Comparison of ENCODE assay signal across 17 cellular contexts in the genomic region with DNA sequence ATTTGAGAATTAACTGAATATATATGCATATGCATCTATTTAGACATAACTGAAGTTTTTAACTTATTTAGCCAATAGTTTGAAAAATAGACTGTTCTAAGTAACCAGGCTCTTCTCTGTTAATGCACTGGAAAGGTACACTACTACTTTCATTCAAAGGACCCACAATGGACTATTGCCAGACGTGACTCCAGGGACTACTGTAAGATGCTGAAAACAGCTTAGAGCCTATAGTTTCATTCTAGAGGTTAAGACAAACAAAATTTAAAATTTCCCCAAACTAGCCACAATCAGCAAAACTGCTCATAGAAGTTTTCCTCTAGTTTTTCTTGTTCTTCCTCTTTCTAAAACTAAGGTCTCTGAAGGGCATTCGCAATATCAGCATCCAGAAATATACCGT. TPM values are rescaled to one million over a fixed set of nuclear protein-coding genes. Genes with fewer than 3 reads are reported as not detected.
DNase-seq lines count a peak whose midpoint lies in the region; ATAC-seq and TF ChIP-seq lines count a peak whose summit lies in the region.
"Had no signal": no experiment of that assay in that cellular context is flagged by ENCODE, and none has a peak within 500 bp of the region (broad histone marks: within the 10 kb centered on the region; RNA-seq: fewer than 3 reads in every experiment).

No MANE protein-coding gene starts in this region.

- intact Hi-C loops in left ventricle myocardium inferior (cut with micrococcal nuclease), result no loop called here
- intact Hi-C loops in heart right ventricle (cut with DNase I), result no loop called here
- intact Hi-C loops in transverse colon (cut with DNase I; ENCODE audit: low total_unique reads), result no loop called here

- 52 to 58% methylated on average over 3 of the region's 3 CpGs for WGBS in heart right ventricle, 2 donors
- 75 to 91% methylated on average over 3 of the region's 3 CpGs for WGBS in transverse colon (ENCODE audit: low coverage in 1 of 2), 2 donors

- in situ Hi-C loops in transverse colon (cut with MboI; ENCODE audit: low pct_ligation_motif_present in 1 of 4, low pct_unique_long_range_greater_than_20kb in 1 of 4, low sequenced_read_pairs in 3 of 4), result no loop called here

- H3K4me1 ChIP-seq in left ventricle myocardium inferior, result peaks cover 71% of the 10 kb centered on the region
- H3K4me1 ChIP-seq in heart right ventricle, result peaks cover 24 to 98% (median 80%) of the 10 kb centered on the region in 9 donors
- H3K4me1 ChIP-seq in transverse colon, result peaks cover 12 to 76% (median 32%) of the 10 kb centered on the region in 4 donors

- TF ChIP-seq EP300 in transverse colon (IDR thresholded peaks at IDR 0.05; ENCODE audit: low read depth), result no peak

- H3K27ac ChIP-seq in left ventricle myocardium inferior (replicated peaks), result peak overlapping the region; percentile 75
- peak overlapping the region in 5 of 10 donors; percentile 43 to 77 (median 58) for H3K27ac ChIP-seq in heart right ventricle
- peak overlapping the region in 3 of 4 donors; percentile 53 to 61 (median 59) for H3K27ac ChIP-seq in transverse colon

- TF ChIP-seq POLR2A in erythroblast (IDR thresholded peaks at IDR 0.05; ENCODE audit: low read length), result no peak
- TF ChIP-seq POLR2A in transverse colon (IDR thresholded peaks at IDR 0.05), result no peak

- DNase-seq in left ventricle myocardium inferior, result no peak
- no peak for DNase-seq in heart right ventricle
- peak; percentile 45 for DNase-seq in RPMI8226
- peak; percentile 32 to 72 for DNase-seq in erythroblast (lab: John Stamatoyannopoulos, UW)
- DNase-seq in transverse colon, result no peak
- DNase-seq in NCI-H510A treated with DMSO at 0.1 percent for 48 hours (lab: John Stamatoyannopoulos, UW), result no peak
- DNase-seq: activated CD4-positive, alpha-beta T cell treated with anti-CD3 and anti-CD28 coated beads, Interleukin-2, amount 50 U/mL, for 4 hours; activated T-cell treated with anti-CD3 and anti-CD28 coated beads for 4 hours; Karpas-422; NCI-H1436; NCI-H748 treated with DMSO at 0.1 percent for 48 hours; stimulated activated CD4-positive, alpha-beta T cell treated with anti-CD3 and anti-CD28 coated beads, Interleukin-1b, Interleukin-23, amount 100 ng/mL, for 48 hours; stimulated activated naive CD4-positive, alpha-beta T cell treated with Interleukin-2 at 50 U/mL for 16 hours had no signal

- H3K27me3 ChIP-seq in left ventricle myocardium inferior (ENCODE audit: low read depth), result no peaks in the 10 kb centered on the region
- no peaks in the 10 kb centered on the region for H3K27me3 ChIP-seq in heart right ventricle
- no peaks in the 10 kb centered on the region for H3K27me3 ChIP-seq in transverse colon
- H3K27me3 ChIP-seq: tibial artery had no signal

- H3K36me3 ChIP-seq in left ventricle myocardium inferior (peaks cover 40% of the 10 kb centered on the region), heart right ventricle (peaks cover 0 to 71% (median 15%) of the 10 kb centered on the region in 9 donors), transverse colon (peaks cover 0 to 4% (median 0%) of the 10 kb centered on the region in 4 donors)

- TF ChIP-seq CTCF in left ventricle myocardium inferior (IDR thresholded peaks at IDR 0.05; ENCODE audit: borderline replicate concordance) (no peak), heart right ventricle (IDR thresholded peaks at IDR 0.05) (no peak), transverse colon (IDR thresholded peaks at IDR 0.05) (no peak)

- H3K9me3 ChIP-seq in left ventricle myocardium inferior (replicated peaks) (no peaks in the 10 kb centered on the region), heart right ventricle (no peaks in the 10 kb centered on the region), transverse colon (no peaks in the 10 kb centered on the region)
- H3K9me3 ChIP-seq: tibial artery had no signal

- H3K4me3 ChIP-seq in left ventricle myocardium inferior (no peak overlapping the region), heart right ventricle (no peak overlapping the region), transverse colon (no peak overlapping the region)
- H3K4me3 ChIP-seq: tibial artery had no signal

- ATAC-seq in heart right ventricle, result no peak
- ATAC-seq in GM21825 (IDR thresholded peaks at IDR 0.05; ENCODE audit: unreplicated experiment), result no peak
- no peak for ATAC-seq in GM19035 (IDR thresholded peaks at IDR 0.05; ENCODE audit: unreplicated experiment)
- ATAC-seq: Panc1 had no signal

RNA-seq across cellular contexts. Expression of a gene that starts 10.5 kb away (rescaled TPM):
- total RNA-seq in left ventricle myocardium inferior, result 19.8 TPM
- 10 to 100 TPM; 14.1 to 28.9 (median 19.4) TPM for total RNA-seq in heart right ventricle
- polyA plus RNA-seq in heart right ventricle, result 10 to 100 TPM in 1 of 2 donors, 1 to 10 TPM in 1; 8.4 to 15.2 TPM
- total RNA-seq in transverse colon, result 100 to 1,000 TPM in 3 of 4 donors, 10 to 100 TPM in 1; 81.4 to 410 (median 151) TPM

Comparison
In these comparisons a context has a peak if more than half of its experiments do, and no peak if none do; other contexts are left out.
1. DNase-seq: peak in RPMI8226 (single experiment) and erythroblast (2 of 2); none in left ventricle myocardium inferior (single experiment), heart right ventricle (0 of 2), transverse colon (single experiment) and NCI-H510A treated with DMSO at 0.1 percent for 48 hours (single experiment).